In the genomic region with DNA sequence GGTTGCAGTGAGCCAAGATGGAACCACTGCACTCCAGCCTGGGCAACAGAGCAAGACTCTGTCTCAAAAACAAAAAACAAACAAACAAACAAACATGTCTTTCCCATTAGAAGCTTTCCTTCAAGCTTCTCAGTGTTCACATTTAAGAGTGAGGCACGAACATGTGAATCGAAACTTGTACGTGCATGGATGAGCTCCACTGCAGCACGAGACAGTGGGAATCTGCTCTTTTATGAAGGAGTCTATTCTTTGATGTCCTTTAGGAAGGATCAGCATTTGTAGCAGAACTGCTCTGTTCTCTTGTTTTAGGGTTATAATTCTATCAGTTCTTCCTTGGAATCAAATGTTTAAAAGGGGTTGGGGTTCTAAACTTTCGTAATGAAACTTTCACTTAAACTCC, we compare ENCODE assay signal across 29 cellular contexts.
"Had no signal": no experiment of that assay in that cellular context is flagged by ENCODE, and none has a peak within 500 bp of the region (broad histone marks: within the 10 kb centered on the region; RNA-seq: fewer than 3 reads in every experiment).

No MANE protein-coding gene starts in this region.

- H3K27ac Mint-ChIP-seq: naive thymus-derived CD4-positive, alpha-beta T cell; natural killer cell; nephron; progenitor cell of endocrine pancreas; stimulated activated memory B cell treated with anti-CD40 and anti-IgM and Interleukin-4, amounts not matched to agents 10 μg/mL and 1 μg/mL and 100 μg/mL, for 72 hours; stimulated activated naive CD8-positive, alpha-beta T cell treated with anti-CD3 and anti-CD28 coated beads, Interleukin-15, Interleukin-2, amounts not matched to agents 100 ng/mL and 50 ng/mL, for 24 hours had no signal

- DNase-seq: naive thymus-derived CD4-positive, alpha-beta T cell; natural killer cell; nucleus accumbens; ovary; posterior cingulate gyrus; psoas muscle; right cardiac atrium; right lobe of liver; sigmoid colon; small intestine; stimulated activated CD4-positive, alpha-beta T cell treated with anti-CD3 and anti-CD28 coated beads, Interleukin-15, amount 100 ng/mL, for 24 hours; stimulated activated CD4-positive, alpha-beta T cell treated with anti-CD3 and anti-CD28 coated beads, Interleukin-2, amount 100 ng/mL, for 24 hours; stimulated activated CD4-positive, alpha-beta T cell treated with anti-CD3 and anti-CD28 coated beads, Interleukin-2, amount 100 ng/mL, for 48 hours; stimulated activated CD4-positive, alpha-beta T cell treated with anti-CD3 and anti-CD28 coated beads, Interleukin-4, amount 100 ng/mL, for 4 hours; stimulated activated CD8-positive, alpha-beta memory T cell treated with anti-CD3 and anti-CD28 coated beads, Interleukin-4, amount 100 ng/mL, for 48 hours; stimulated activated naive CD4-positive, alpha-beta T cell; stomach; thyroid gland; trophoblast cell; upper lobe of left lung had no signal

- H3K4me3 Mint-ChIP-seq: naive thymus-derived CD4-positive, alpha-beta T cell; natural killer cell; nephron; stimulated activated memory B cell treated with anti-CD40 and anti-IgM and Interleukin-4, amounts not matched to agents 10 μg/mL and 1 μg/mL and 100 μg/mL, for 72 hours; stimulated activated naive CD8-positive, alpha-beta T cell treated with anti-CD3 and anti-CD28 coated beads, Interleukin-15, Interleukin-2, amounts not matched to agents 100 ng/mL and 50 ng/mL, for 24 hours had no signal

- H3K36me3 Mint-ChIP-seq: naive thymus-derived CD4-positive, alpha-beta T cell; natural killer cell; stimulated activated memory B cell treated with anti-CD40 and anti-IgM and Interleukin-4, amounts not matched to agents 10 μg/mL and 1 μg/mL and 100 μg/mL, for 72 hours had no signal

- H3K4me1 ChIP-seq: parathyroid adenoma, psoas muscle, right lobe of liver, sigmoid colon, stomach, thyroid gland, tibial nerve, upper lobe of left lung, vagina had no signal

- H3K27me3 ChIP-seq: neutrophil, ovary, right lobe of liver, sigmoid colon, stomach, thyroid gland, tibial nerve, upper lobe of left lung, vagina had no signal

- H3K27ac ChIP-seq: neutrophil, ovary, parathyroid adenoma, psoas muscle, right lobe of liver, sigmoid colon, stomach, thoracic aorta, thyroid gland, tibial nerve, upper lobe of left lung, vagina had no signal

- H3K4me1 Mint-ChIP-seq: naive thymus-derived CD4-positive, alpha-beta T cell; natural killer cell; nephron; stimulated activated memory B cell treated with anti-CD40 and anti-IgM and Interleukin-4, amounts not matched to agents 10 μg/mL and 1 μg/mL and 100 μg/mL, for 72 hours had no signal

- H2AFZ ChIP-seq: parathyroid adenoma had no signal

- H3K4me3 ChIP-seq: ovary, psoas muscle, right lobe of liver, sigmoid colon, stomach, thoracic aorta, thyroid gland, tibial nerve, upper lobe of left lung, vagina had no signal

- H3K9me3 Mint-ChIP-seq: naive thymus-derived CD4-positive, alpha-beta T cell; natural killer cell; nephron; stimulated activated memory B cell treated with anti-CD40 and anti-IgM and Interleukin-4, amounts not matched to agents 10 μg/mL and 1 μg/mL and 100 μg/mL, for 72 hours; stimulated activated naive CD8-positive, alpha-beta T cell treated with anti-CD3 and anti-CD28 coated beads, Interleukin-15, Interleukin-2, amounts not matched to agents 100 ng/mL and 50 ng/mL, for 24 hours had no signal

- H3K79me2 ChIP-seq: parathyroid adenoma had no signal

- H3K27me3 Mint-ChIP-seq: progenitor cell of endocrine pancreas; stimulated activated naive CD8-positive, alpha-beta T cell treated with anti-CD3 and anti-CD28 coated beads, Interleukin-15, Interleukin-2, amounts not matched to agents 100 ng/mL and 50 ng/mL, for 24 hours had no signal

- H3K36me3 ChIP-seq: neutrophil, ovary, right lobe of liver, sigmoid colon, stomach, thoracic aorta, thyroid gland, tibial nerve, upper lobe of left lung, vagina had no signal

- ATAC-seq: naive thymus-derived CD4-positive, alpha-beta T cell; natural killer cell; psoas muscle; right cardiac atrium; right lobe of liver; stimulated activated memory B cell treated with anti-CD40 and anti-IgM and Interleukin-4, amounts not matched to agents 10 μg/mL and 1 μg/mL and 100 μg/mL, for 72 hours had no signal
